Comparison of ENCODE assay signal across 8 cellular contexts in genomic region chr7:90596745-90597526, GRCh38. TPM values are rescaled to one million over a fixed set of nuclear protein-coding genes. Genes with fewer than 3 reads are reported as not detected.
DNase-seq lines count a peak whose midpoint lies in the region; ATAC-seq and TF ChIP-seq lines count a peak whose summit lies in the region.

No MANE protein-coding gene starts in this region.

- intact Hi-C loops in A673 (cut with micrococcal nuclease; ENCODE audit: unreplicated experiment) = loop anchor here (5.0 to 10.0 kb wide), 3 partner anchors 140 to 490 kb away; partner anchors contain the start of gene STEAP1
- intact Hi-C loops in colonic mucosa (cut with DNase I) = no loop called here
- intact Hi-C loops in upper lobe of right lung (cut with DNase I) = no loop called here

- H3K4me3 ChIP-seq in A673 (ENCODE audit: low read depth, low read length, poor library complexity, severe bottlenecking) (peak overlapping the region; percentile 69), colonic mucosa (peak overlapping the region; percentile 59), upper lobe of right lung (peak overlapping the region; percentile 65)

- CTCF ChIA-PET in A673 (lab: Charles Lee) = interaction anchor here (0.6 to 3.0 kb wide), 2 partner anchors 105 to 142 kb away, joined by 5 to 10 read pairs; no protein-coding TSS in a partner anchor

- ATAC-seq in HG02642 (IDR thresholded peaks at IDR 0.05; ENCODE audit: poor library complexity, unreplicated experiment) (peak; percentile 23), upper lobe of right lung (peak; percentile 4)

- no peaks in the 10 kb centered on the region for H3K36me3 ChIP-seq in A673 (ENCODE audit: insufficient read depth, low read length, poor library complexity, severe bottlenecking)
- no peaks in the 10 kb centered on the region for H3K36me3 ChIP-seq in colonic mucosa
- H3K36me3 ChIP-seq in upper lobe of right lung = no peaks in the 10 kb centered on the region

- POLR2A ChIA-PET in A673 (lab: Charles Lee; ENCODE audit: low non-redundant PET) = interaction anchor here (0.6 to 0.7 kb wide), 2 partner anchors 139 to 181 kb away, joined by 3 read pairs; no protein-coding TSS in a partner anchor

- BruUV-seq in A673 (replicated peaks; lab: Mats Ljungman, UMichigan) = no TSS peak

- DNase-seq in A673 (ENCODE audit: low spot score) = peak; percentile 60
- DNase-seq in NCI-H345 (lab: John Stamatoyannopoulos, UW) = peak; percentile 33
- no peak for DNase-seq in colonic mucosa
- peak; percentile 49 for DNase-seq in medulla oblongata (ENCODE audit: extremely low spot score)
- DNase-seq in upper lobe of right lung = no peak
- DNase-seq in ureter (ENCODE audit: low spot score) = no peak

- peak overlapping the region; percentile 28 to 40 for H3K9ac ChIP-seq in colonic mucosa (ENCODE audit: low read depth in 2 of 2, low read length in 2 of 2)

- H3K27me3 ChIP-seq in A673 (replicated peaks; ENCODE audit: insufficient read depth, low read depth, low read length, poor library complexity) (no peaks in the 10 kb centered on the region), colonic mucosa (no peaks in the 10 kb centered on the region), upper lobe of right lung (no peaks in the 10 kb centered on the region)

- H3K27ac ChIP-seq in A673 (ENCODE audit: low read depth, low read length, poor library complexity, severe bottlenecking) (peak overlapping the region; percentile 94), colonic mucosa (no peak overlapping the region), upper lobe of right lung (peak overlapping the region; percentile 70)

- TF ChIP-seq CTCF in A673 (conservative IDR thresholded peaks at IDR 0.05; ENCODE audit: low read depth, low read length) = no peak
- peak; percentile 24 for TF ChIP-seq CTCF in GM12873 (IDR thresholded peaks at IDR 0.05; ENCODE audit: insufficient read depth, low read depth, low read length, missing control alignments)
- no peak for TF ChIP-seq CTCF in colonic mucosa (IDR thresholded peaks at IDR 0.05)
- no peak for TF ChIP-seq CTCF in upper lobe of right lung (IDR thresholded peaks at IDR 0.05)

- peaks cover 47% of the 10 kb centered on the region for H3K4me1 ChIP-seq in A673 (ENCODE audit: insufficient read depth, low read length, poor library complexity, severe bottlenecking)
- H3K4me1 ChIP-seq in colonic mucosa = no peaks in the 10 kb centered on the region
- peaks cover 14% of the 10 kb centered on the region for H3K4me1 ChIP-seq in upper lobe of right lung

- H3K9me3 ChIP-seq in A673 (ENCODE audit: low read depth, low read length, poor library complexity, severe bottlenecking) (no peaks in the 10 kb centered on the region), colonic mucosa (no peaks in the 10 kb centered on the region), upper lobe of right lung (no peaks in the 10 kb centered on the region)

RNA-seq across cellular contexts. Expression of gene CDK14, which starts 0.8 kb away (rescaled TPM):
- total RNA-seq in A673 (2021) (128 and 131 TPM in 2 replicates), colonic mucosa (1 to 10 TPM; 1.9 to 4.9 TPM), upper lobe of right lung (47.2 TPM), ureter (23.5 TPM)

Comparison
In these comparisons a context has a peak if more than half of its experiments do, and no peak if none do; other contexts are left out.
1. DNase-seq: peak in A673 (single experiment), NCI-H345 (single experiment) and medulla oblongata (single experiment); none in colonic mucosa (single experiment), upper lobe of right lung (single experiment) and ureter (single experiment).
2. Peak in every context shown above with its lines, with median percentiles within 50 percentile points of each other: H3K4me3 ChIP-seq.